15 cellular contexts compared by ENCODE assay signal in the genomic region with DNA sequence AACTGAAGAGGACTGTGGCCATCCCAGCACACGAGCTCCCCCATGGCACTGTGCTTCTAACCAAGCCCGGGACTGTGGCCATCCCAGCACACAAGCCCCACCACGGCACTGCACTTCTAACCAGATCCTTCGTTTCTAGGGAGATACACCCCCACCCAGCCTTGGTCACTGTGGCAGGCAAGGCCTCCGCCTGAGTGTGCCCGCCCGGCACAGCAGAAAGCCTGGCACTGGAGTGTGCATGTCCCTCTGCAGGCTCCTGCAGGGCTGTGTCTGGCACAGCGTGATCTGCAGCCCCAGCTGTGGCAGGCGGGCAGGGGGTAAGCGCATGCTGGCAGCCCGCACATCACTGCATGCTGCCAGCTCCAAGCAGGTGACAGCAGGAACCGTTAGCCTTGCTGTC. TPM values are rescaled to one million over a fixed set of nuclear protein-coding genes. Genes with fewer than 3 reads are reported as not detected.
DNase-seq lines count a peak whose midpoint lies in the region; ATAC-seq and TF ChIP-seq lines count a peak whose summit lies in the region.
"Had no signal": no experiment of that assay in that cellular context is flagged by ENCODE, and none has a peak within 500 bp of the region (broad histone marks: within the 10 kb centered on the region; RNA-seq: fewer than 3 reads in every experiment).

No MANE protein-coding gene starts in this region.

- peak; percentile 20 for DNase-seq in DMS53 (lab: John Stamatoyannopoulos, UW)
- DNase-seq in DMS53 treated with DMSO at 0.1 percent for 48 hours (lab: John Stamatoyannopoulos, UW; ENCODE audit: unreplicated experiment), result no peak
- DNase-seq in mucosa of gallbladder (ENCODE audit: low spot score), result peak; percentile 46
- peak; percentile 70 for DNase-seq in testis
- DNase-seq in COLO829 (ENCODE audit: low spot score), result no peak
- DNase-seq: 8988T; CD8-positive, alpha-beta memory T cell; GF-D8; NCI-H446; OCI-M1; ovary; SW 1271 had no signal

- WGBS in gastroesophageal sphincter (ENCODE audit: low coverage in 1 of 2), 2 donors, result no CpG with 5 or more reads among the region's 12 CpGs
- WGBS in testis, 2 donors, result 75 to 100% methylated on average over 3 to 12 of the region's 12 CpGs

- ATAC-seq in gastroesophageal sphincter (peak; percentile 48), GM18868 (IDR thresholded peaks at IDR 0.05; ENCODE audit: unreplicated experiment) (no peak), GM21526 (IDR thresholded peaks at IDR 0.05; ENCODE audit: low FRiP score, unreplicated experiment) (no peak)

- no peaks in the 10 kb centered on the region for H3K36me3 ChIP-seq in gastroesophageal sphincter
- H3K36me3 ChIP-seq in testis (ENCODE audit: low read depth, missing control alignments), result no peaks in the 10 kb centered on the region
- H3K36me3 ChIP-seq: ovary had no signal

- peaks cover 0 to 80% (median 27%) of the 10 kb centered on the region in 3 donors for H3K4me1 ChIP-seq in gastroesophageal sphincter
- peaks cover 33% of the 10 kb centered on the region for H3K4me1 ChIP-seq in testis

- TF ChIP-seq POLR2A in gastroesophageal sphincter (IDR thresholded peaks at IDR 0.05) (no peak), testis (IDR thresholded peaks at IDR 0.05) (no peak)

- intact Hi-C loops in testis (cut with DNase I; ENCODE audit: low total_unique reads), result no loop called here

- no peak overlapping the region for H3K4me3 ChIP-seq in gastroesophageal sphincter
- no peak overlapping the region for H3K4me3 ChIP-seq in testis
- H3K4me3 ChIP-seq: ovary had no signal

- H3K9me3 ChIP-seq in gastroesophageal sphincter, result no peaks in the 10 kb centered on the region
- no peaks in the 10 kb centered on the region for H3K9me3 ChIP-seq in testis
- H3K9me3 ChIP-seq: ovary had no signal

- TF ChIP-seq CTCF in gastroesophageal sphincter (IDR thresholded peaks at IDR 0.05) (no peak), testis (IDR thresholded peaks at IDR 0.05) (no peak)

- H3K27me3 ChIP-seq in gastroesophageal sphincter, result no peaks in the 10 kb centered on the region
- no peaks in the 10 kb centered on the region for H3K27me3 ChIP-seq in testis
- H3K27me3 ChIP-seq: ovary had no signal

- TF ChIP-seq EP300 in gastroesophageal sphincter (IDR thresholded peaks at IDR 0.05), result no peak

- H3K27ac ChIP-seq in gastroesophageal sphincter (peak overlapping the region in 3 of 4 donors; percentile 68 to 86 (median 85)), testis (no peak overlapping the region)
- H3K27ac ChIP-seq: ovary had no signal

RNA-seq across cellular contexts. Expression of gene CCDC85C, which starts 49.8 kb away (rescaled TPM):
- total RNA-seq in gastroesophageal sphincter (10 to 100 TPM; 14.0 to 58.2 (median 25.0) TPM), mucosa of gallbladder (41.3 TPM), testis (10 to 100 TPM; 26.4 to 28.3 TPM)
- 25.6 TPM for polyA plus RNA-seq in testis (ENCODE audit: insufficient read depth, low read depth, low replicate concordance)

Comparison
In these comparisons a context has a peak if more than half of its experiments do, and no peak if none do; other contexts are left out.
1. DNase-seq: peak in DMS53 (single experiment), mucosa of gallbladder (single experiment) and testis (single experiment); none in DMS53 treated with DMSO at 0.1 percent for 48 hours (single experiment) and COLO829 (single experiment).
2. H3K27ac ChIP-seq: peak in gastroesophageal sphincter (3 of 4); none in testis (0 of 2).